25 cellular contexts compared by ENCODE assay signal in the genomic region with DNA sequence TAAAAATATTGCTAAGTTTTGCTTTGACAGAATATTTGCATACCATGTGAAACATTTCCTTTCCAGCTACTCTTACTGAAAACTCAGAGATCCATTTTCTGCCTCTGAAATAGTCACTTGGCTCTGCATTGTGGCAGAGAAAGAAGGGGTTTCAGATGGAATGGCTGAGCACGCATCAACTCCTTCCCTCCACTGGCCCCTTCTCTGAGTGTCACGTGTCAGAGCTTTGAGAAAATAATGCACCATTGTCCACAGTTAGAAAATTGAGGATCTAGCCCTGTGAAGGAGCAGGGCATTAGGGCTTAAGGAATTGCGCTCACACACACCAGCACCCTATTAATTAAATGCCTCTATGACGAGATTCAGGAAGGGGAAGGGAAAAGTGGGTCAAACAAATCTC.
"Had no signal": no experiment of that assay in that cellular context is flagged by ENCODE, and none has a peak within 500 bp of the region (broad histone marks: within the 10 kb centered on the region; RNA-seq: fewer than 3 reads in every experiment).

No MANE protein-coding gene starts in this region.

- H3K4me3 ChIP-seq: esophagus muscularis mucosa, stomach, suprapubic skin, tibial artery, upper lobe of right lung had no signal

- H3K36me3 ChIP-seq: esophagus muscularis mucosa, neutrophil, stomach, suprapubic skin, tibial artery, upper lobe of right lung had no signal

- ATAC-seq: foreskin keratinocyte; left ventricle myocardium superior; natural killer cell; right cardiac atrium; stimulated activated naive B cell treated with anti-CD40 and anti-IgM and Interleukin-4, amounts not matched to agents 10 μg/mL and 1 μg/mL and 100 μg/mL, for 72 hours; upper lobe of right lung had no signal

- H3K9me3 ChIP-seq: esophagus muscularis mucosa, neutrophil, stomach, suprapubic skin, tibial artery, upper lobe of right lung had no signal

- H3K4me1 ChIP-seq: esophagus muscularis mucosa, foreskin keratinocyte, stomach, suprapubic skin, tibial artery, upper lobe of right lung had no signal

- FAIRE-seq: colon, islet of Langerhans, TTC549 had no signal

- H3K27me3 ChIP-seq: esophagus muscularis mucosa, foreskin keratinocyte, neutrophil, stomach, suprapubic skin, tibial artery, upper lobe of right lung had no signal

- H3K27ac ChIP-seq: esophagus muscularis mucosa, foreskin keratinocyte, neutrophil, stomach, suprapubic skin, tibial artery, upper lobe of right lung, VCaP had no signal

- DNase-seq: activated CD4-positive, alpha-beta T cell treated with anti-CD3 and anti-CD28 coated beads for 4 hours; activated CD4-positive, alpha-beta T cell treated with anti-CD3 and anti-CD28 coated beads, Interleukin-2, amount 50 U/mL, for 4 hours; activated effector memory CD4-positive, alpha-beta T cell treated with Interleukin-2 at 50 U/mL for 16 hours; activated naive CD4-positive, alpha-beta T cell treated with Interleukin-2 at 50 U/mL for 16 hours; activated T-cell treated with anti-CD3 and anti-CD28 coated beads for 4 hours; dermis blood vessel endothelial cell; effector CD4-positive, alpha-beta T cell; foreskin keratinocyte; left ventricle myocardium superior; natural killer cell; right cardiac atrium; stimulated activated CD4-positive, alpha-beta T cell treated with anti-CD3 and anti-CD28 coated beads, Interleukin-15, amount 100 ng/mL, for 24 hours; stimulated activated CD4-positive, alpha-beta T cell treated with anti-CD3 and anti-CD28 coated beads, Interleukin-2, amount 100 ng/mL, for 24 hours; stimulated activated naive B cell treated with anti-CD40 and anti-IgM and Interleukin-4, amounts not matched to agents 10 μg/mL and 1 μg/mL and 100 μg/mL, for 72 hours; stomach; T-helper 9 cell; tibial artery; upper lobe of right lung had no signal
